ENCODE assay signal across 10 cellular contexts in the genomic region with DNA sequence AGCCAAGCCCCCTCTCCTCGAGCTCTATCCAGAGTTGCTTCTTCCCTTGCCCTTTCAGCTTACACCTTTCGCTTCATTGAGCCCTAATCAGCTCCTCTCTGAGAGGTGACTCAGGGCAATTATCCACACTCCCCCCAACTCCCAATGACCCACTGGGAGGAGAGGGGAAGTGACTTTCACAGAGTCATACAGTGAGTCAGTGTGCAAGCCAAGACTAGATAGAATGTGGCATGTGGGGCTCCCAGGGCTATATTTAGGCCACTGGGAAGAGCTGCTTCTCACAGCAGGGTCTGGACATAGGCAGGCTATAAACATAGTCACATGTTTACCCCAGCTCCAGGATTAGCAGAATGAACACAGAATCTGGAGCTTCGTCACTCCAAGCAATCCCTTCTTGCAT. TPM values are rescaled to one million over a fixed set of nuclear protein-coding genes. Genes with fewer than 3 reads are reported as not detected.
DNase-seq lines count a peak whose midpoint lies in the region; ATAC-seq, FAIRE-seq and TF ChIP-seq lines count a peak whose summit lies in the region.
"Had no signal": no experiment of that assay in that cellular context is flagged by ENCODE, and none has a peak within 500 bp of the region (broad histone marks: within the 10 kb centered on the region; RNA-seq: fewer than 3 reads in every experiment).

No MANE protein-coding gene starts in this region.

- H3K27me3 ChIP-seq in HepG2 (ENCODE audit: control insufficient read depth in 1 of 2, insufficient read depth in 2 of 2, low read length in 2 of 2) (peaks cover 2 to 38% of the 10 kb centered on the region in 2 experiments; a peak in 4 of 5 replicates), right lobe of liver (no peaks in the 10 kb centered on the region), heart left ventricle (no peaks in the 10 kb centered on the region)

- DNase-seq in HepG2 (ENCODE audit: low spot score) (peak; percentile 21), right lobe of liver (no peak), SKM-1 (lab: John Stamatoyannopoulos, UW; ENCODE audit: unreplicated experiment) (peak; percentile 25), heart left ventricle (peak in 3 of 5 donors; percentile 37 to 62 (median 61)), AML-193 (lab: John Stamatoyannopoulos, UW) (no peak)
- DNase-seq: activated T-cell treated with anti-CD3 and anti-CD28 coated beads, Interleukin-2, amount 50 U/mL, for 4 hours had no signal

- BruUV-seq in HepG2 (replicated peaks; lab: Mats Ljungman, UMichigan), result no TSS peak

- no peak overlapping the region for H3K4me2 ChIP-seq in HepG2 (ENCODE audit: low read depth, low read length)

- no peak for FAIRE-seq in HepG2 (lab: Jason Lieb, UNC)

- no peak for TF ChIP-seq EP300 in HepG2 (IDR thresholded peaks at IDR 0.05; ENCODE audit: low read depth in 2 of 2, low read length in 2 of 2)
- TF ChIP-seq EP300 in HepG2 (CRISPR knock-in tag; IDR thresholded peaks at IDR 0.05; ENCODE audit: borderline replicate concordance), result no peak

- ATAC-seq in HepG2 (peak; percentile 31; the same call in 2 of the 3 replicates), right lobe of liver (no peak), heart left ventricle (peak; percentile 89 to 96 (median 94)), GM21528 (IDR thresholded peaks at IDR 0.05; ENCODE audit: low FRiP score, unreplicated experiment) (no peak), GM19455 (IDR thresholded peaks at IDR 0.05; ENCODE audit: unreplicated experiment) (no peak), GM19351 (IDR thresholded peaks at IDR 0.05; ENCODE audit: unreplicated experiment) (no peak)
- ATAC-seq: activated T-cell treated with anti-CD3 and anti-CD28 coated beads, Interleukin-2, amount 50 U/mL, for 4 hours had no signal

- POLR2A ChIA-PET in HepG2 (lab: Yijun Ruan, JAX), result no interaction called here

- no peaks in the 10 kb centered on the region for H4K20me1 ChIP-seq in HepG2 (ENCODE audit: insufficient read depth, low read length)

- in situ Hi-C loops in HepG2 (cut with HindIII; ENCODE audit: extremely low pct_ligation_motif_present, low pct_unique_long_range_greater_than_20kb), result no loop called here

- H3K9me3 ChIP-seq in HepG2 (ENCODE audit: low read length), result no peaks in the 10 kb centered on the region
- H3K9me3 ChIP-seq in right lobe of liver, result no peaks in the 10 kb centered on the region
- no peaks in the 10 kb centered on the region for H3K9me3 ChIP-seq in heart left ventricle

- TF ChIP-seq CTCF in HepG2 (CRISPR knock-in tag; IDR thresholded peaks at IDR 0.05) (no peak), right lobe of liver (IDR thresholded peaks at IDR 0.05) (no peak), heart left ventricle (IDR thresholded peaks at IDR 0.05) (no peak)

- TF ChIP-seq RAD21 in HepG2 (CRISPR knock-in tag; IDR thresholded peaks at IDR 0.05), result no peak

- H3K79me2 ChIP-seq in HepG2 (ENCODE audit: insufficient read depth, low read length), result no peaks in the 10 kb centered on the region

- intact Hi-C loops in HepG2 (cut with micrococcal nuclease; ENCODE audit: unreplicated experiment) (no loop called here), right lobe of liver (cut with DNase I) (no loop called here), heart left ventricle (cut with DNase I) (loop anchor here in 2 of 10 donors (5.0 to 10.0 kb wide), 2 partner anchors 57 to 59 kb away; a partner anchor contains a TSS)

- TF ChIP-seq POLR2A in HepG2 (IDR thresholded peaks at IDR 0.05; ENCODE audit: insufficient read depth in 1 of 2, low read depth in 2 of 2, low read length in 2 of 2), result no peak
- no peak for TF ChIP-seq POLR2A in right lobe of liver (IDR thresholded peaks at IDR 0.05)
- no peak for TF ChIP-seq POLR2A in heart left ventricle (IDR thresholded peaks at IDR 0.05)

- H3K36me3 ChIP-seq in HepG2 (replicated peaks in 1 of 2; ENCODE audit: control insufficient read depth in 1 of 2, insufficient read depth in 2 of 2, low read length in 2 of 2) (no peaks in the 10 kb centered on the region), right lobe of liver (no peaks in the 10 kb centered on the region), heart left ventricle (no peaks in the 10 kb centered on the region)

- H2AFZ ChIP-seq in HepG2 (ENCODE audit: low read length), result no peak overlapping the region

- H3K27ac ChIP-seq in HepG2 (ENCODE audit: extremely low read length, insufficient read depth, low read length) (no peak overlapping the region), right lobe of liver (no peak overlapping the region), heart left ventricle (peak overlapping the region in 11 of 12 donors; percentile 24 to 73 (median 67))

- 5% methylated on average over 3 of the region's 3 CpGs for WGBS in HepG2 (ENCODE audit: low lambda C conversion rate)
- WGBS in right lobe of liver (ENCODE audit: insufficient coverage, low coverage, low lambda C conversion rate, missing lambda C conversion rate), result 57% methylated on average over 3 of the region's 3 CpGs
- 48 to 53% (median 51%) methylated on average over 3 of the region's 3 CpGs for WGBS in heart left ventricle, 4 donors

- H3K4me3 ChIP-seq in HepG2 (replicated peaks in 1 of 3; ENCODE audit: insufficient read depth in 1 of 3, low read depth in 2 of 3, low read length in 3 of 3) (no peak overlapping the region), right lobe of liver (no peak overlapping the region), heart left ventricle (no peak overlapping the region)

- H3K4me1 ChIP-seq in HepG2 (ENCODE audit: insufficient read depth, low read length) (no peaks in the 10 kb centered on the region), right lobe of liver (no peaks in the 10 kb centered on the region), heart left ventricle (peaks cover 0 to 41% (median 18%) of the 10 kb centered on the region in 12 donors)

- CTCF ChIA-PET in HepG2 (lab: Yijun Ruan, JAX; ENCODE audit: low intra/inter-chr PET ratio, low total read pairs), result no interaction called here

- no peak overlapping the region for H3K9ac ChIP-seq in HepG2 (ENCODE audit: insufficient read depth, low read depth, low read length)

TF ChIP-seq in HepG2, 621 proteins besides CTCF, POLR2A, EP300 and RAD21 (continues in another document):
- TF ChIP-seq RELA (CRISPR knock-in tag; IDR thresholded peaks at IDR 0.05), result no peak
- TF ChIP-seq PLRG1 (conservative IDR thresholded peaks at IDR 0.05), result no peak
- peak; percentile 29 for TF ChIP-seq FOSL2 (CRISPR knock-in tag; IDR thresholded peaks at IDR 0.05)

RNA-seq across cellular contexts. Expression of a gene that starts 57.4 kb away (rescaled TPM):
- total RNA-seq in HepG2 (2016; rRNA removed; fragmentation: Illumina TruSeq; extraction: Trizol) (not detected in 2 replicates), right lobe of liver (under 1 TPM in 5 of 6 experiments, not detected in 1; 0.07 to 0.77 (median 0.14) TPM), heart left ventricle (1 to 10 TPM; 1.9 to 4.8 (median 3.4) TPM)
- total RNA-seq in HepG2 (2016; cell fraction: cytosol; rRNA removed; fragmentation: Illumina TruSeq; extraction: Trizol; ENCODE audit: low read depth), result not detected in 2 replicates
- total RNA-seq in HepG2 (2016; cell fraction: insoluble cytoplasmic fraction; rRNA removed; fragmentation: Illumina TruSeq; extraction: Trizol), result not detected in 2 replicates
- total RNA-seq in HepG2 (2016; cell fraction: membrane; rRNA removed; fragmentation: Illumina TruSeq; extraction: Trizol), result not detected in 2 replicates
- total RNA-seq in HepG2 (2016; cell fraction: nucleus; rRNA removed; fragmentation: Illumina TruSeq; extraction: Trizol), result not detected in 2 replicates
- polyA plus RNA-seq in HepG2 (2011; rRNA removed) (not detected in 2 replicates), heart left ventricle (1 to 10 TPM in 1 of 2 donors, under 1 TPM in 1; 0.72 to 3.8 TPM)
- not detected in 2 replicates for polyA plus RNA-seq in HepG2 (2011; cell fraction: cytosol; rRNA removed)
- not detected in 2 replicates for polyA plus RNA-seq in HepG2 (2011; cell fraction: nucleus; rRNA removed)
- polyA plus RNA-seq in HepG2 (2012), result not detected in 2 replicates
- not detected in 2 replicates for polyA plus RNA-seq in HepG2 (2016; cell fraction: cytosol; fragmentation: Illumina TruSeq; extraction: Trizol; ENCODE audit: low read depth)
- not detected in 2 replicates for polyA plus RNA-seq in HepG2 (2016; cell fraction: insoluble cytoplasmic fraction; fragmentation: Illumina TruSeq; extraction: Trizol; ENCODE audit: low read depth)
- polyA plus RNA-seq in HepG2 (2016; cell fraction: membrane; fragmentation: Illumina TruSeq; extraction: Trizol; ENCODE audit: low read depth), result not detected in 2 replicates
- not detected in 2 replicates for polyA plus RNA-seq in HepG2 (2016; cell fraction: nucleus; fragmentation: Illumina TruSeq; extraction: Trizol; ENCODE audit: insufficient read depth, low read depth)
- not detected in 2 replicates for polyA minus RNA-seq in HepG2 (2011; rRNA and poly(A)+ RNA removed; ENCODE audit: low replicate concordance)
- not detected in 2 replicates for polyA minus RNA-seq in HepG2 (2011; cell fraction: cytosol; rRNA and poly(A)+ RNA removed)
- not detected in 2 replicates for polyA minus RNA-seq in HepG2 (2011; cell fraction: nucleus; rRNA and poly(A)+ RNA removed)
- polyA plus RNA-seq: CD14-positive monocyte had no signal

Comparison
In these comparisons a context has a peak if more than half of its experiments do, and no peak if none do; other contexts are left out.
1. ATAC-seq: peak in HepG2 (single experiment) and heart left ventricle (4 of 4); none in right lobe of liver (0 of 4), GM21528 (single experiment), GM19455 (single experiment) and GM19351 (single experiment).
2. DNase-seq: peak in HepG2 (single experiment), SKM-1 (single experiment) and heart left ventricle (3 of 5); none in right lobe of liver (0 of 3) and AML-193 (0 of 2).
3. H3K27ac ChIP-seq: peak in heart left ventricle (11 of 12); none in HepG2 (single experiment) and right lobe of liver (0 of 3).